In genomic region chr17:42682400-42683384, GRCh38 we compare ENCODE assay signal across 8 cellular contexts.
A peak's percentile ranks its signal among the peaks of the same experiment; 100 is the strongest.
DNase-seq lines count a peak whose midpoint lies in the region; ATAC-seq and TF ChIP-seq lines count a peak whose summit lies in the region.

TSS of gene CNTNAP1 (plus strand) at chr17:42682531. CDS start at chr17:42682830, 299 bp downstream.

- DNase-seq in D341Med (ENCODE audit: low spot score) (peak; percentile 85), HFF-Myc (ENCODE audit: extremely low read depth, low read depth) (no peak), SHP77 (lab: John Stamatoyannopoulos, UW) (peak; percentile 67 to 81), choroid plexus epithelial cell (ENCODE audit: low read depth) (peak; percentile 77), kidney glomerular epithelial cell (lab: John Stamatoyannopoulos, UW) (peak; percentile 60), RPMI8226 (no peak)
- peak; percentile 44 for DNase-seq in stimulated activated naive CD8-positive, alpha-beta T cell treated with anti-CD3 and anti-CD28 coated beads, Interleukin-15, Interleukin-2, amounts not matched to agents 100 U/mL and 50 U/mL, for 24 hours

- peak within 1 kb of the TSS; percentile 58 for H3K4me3 ChIP-seq in HFF-Myc (replicated peaks; ENCODE audit: low read depth, low read length)
- peak within 1 kb of the TSS; percentile 68 for H3K4me3 ChIP-seq in choroid plexus epithelial cell (ENCODE audit: low read depth, low read length)

- TF ChIP-seq CTCF in HFF-Myc (IDR thresholded peaks at IDR 0.05; ENCODE audit: low read depth, low read length, missing control alignments) (no peak), choroid plexus epithelial cell (conservative IDR thresholded peaks at IDR 0.05; ENCODE audit: low read depth, low read length) (no peak)

- ATAC-seq in stimulated activated naive CD8-positive, alpha-beta T cell treated with anti-CD3 and anti-CD28 coated beads, Interleukin-15, Interleukin-2, amounts not matched to agents 100 U/mL and 50 U/mL, for 24 hours, result no peak
- no peak for ATAC-seq in HG03521 (IDR thresholded peaks at IDR 0.05; ENCODE audit: unreplicated experiment)

Comparison
In these comparisons a context has a peak if more than half of its experiments do, and no peak if none do; other contexts are left out.
1. DNase-seq: peak in D341Med (single experiment), SHP77 (2 of 2), choroid plexus epithelial cell (single experiment), kidney glomerular epithelial cell (single experiment) and stimulated activated naive CD8-positive, alpha-beta T cell treated with anti-CD3 and anti-CD28 coated beads, Interleukin-15, Interleukin-2, amounts not matched to agents 100 U/mL and 50 U/mL, for 24 hours (single experiment); none in HFF-Myc (single experiment) and RPMI8226 (single experiment).